In genomic region chr10:80436459-80437098, GRCh38 we compare ENCODE assay signal across 1 cellular context.
TF ChIP-seq lines count a peak whose summit lies in the region.

No MANE protein-coding gene starts in this region.

TF ChIP-seq in endothelial cell of umbilical vein, 7 proteins besides CTCF, POLR2A, EP300 and RAD21 (continued from another document):
- no peak for TF ChIP-seq MAX (IDR thresholded peaks at IDR 0.05; ENCODE audit: insufficient read depth, insufficient read length)
TF ChIP-seq in endothelial cell of umbilical vein: peak in this region for 0.
